9 cellular contexts compared by ENCODE assay signal in the genomic region with DNA sequence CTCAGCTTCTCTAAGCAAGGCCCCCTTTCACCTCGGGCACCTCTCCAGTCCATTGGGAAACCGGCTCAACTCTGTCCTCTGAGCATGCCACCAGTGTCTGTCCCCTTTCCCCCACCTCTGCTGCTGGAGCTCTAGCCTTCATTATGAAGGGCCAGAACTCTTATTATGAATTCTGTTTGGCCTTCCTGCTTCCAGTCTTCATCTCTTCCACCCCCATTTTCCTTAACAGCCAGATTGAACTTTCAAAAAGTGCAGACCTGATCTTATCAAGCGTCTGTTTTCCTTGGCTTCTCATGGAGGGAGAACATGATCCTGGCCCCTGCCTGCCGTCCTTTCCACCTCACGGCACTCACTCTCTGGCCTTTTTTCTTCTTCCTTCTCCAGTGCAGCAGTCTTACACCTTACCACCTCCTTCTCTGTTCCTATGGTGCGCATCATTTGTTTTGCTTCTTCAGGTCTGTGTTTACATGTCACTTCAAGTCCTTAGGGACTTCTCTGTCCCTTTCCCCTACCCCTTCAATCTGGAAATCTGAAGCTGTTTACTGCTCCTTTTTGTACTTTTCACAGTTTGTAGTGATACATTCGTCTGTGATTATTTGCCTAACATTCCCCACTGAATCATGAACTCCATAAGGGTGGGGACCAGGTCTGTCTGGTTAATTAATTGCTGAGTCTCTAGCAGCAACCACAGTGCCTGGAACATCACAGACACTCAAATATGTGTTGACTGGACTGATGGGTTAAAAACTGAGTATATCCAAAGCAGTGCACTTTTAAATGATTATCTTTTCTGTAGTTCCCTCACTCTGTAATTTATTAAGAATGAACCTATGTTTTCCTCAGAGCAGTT. TPM values are rescaled to one million over a fixed set of nuclear protein-coding genes. Genes with fewer than 3 reads are reported as not detected.
DNase-seq lines count a peak whose midpoint lies in the region; ATAC-seq and TF ChIP-seq lines count a peak whose summit lies in the region.
"Had no signal": no experiment of that assay in that cellular context is flagged by ENCODE, and none has a peak within 500 bp of the region (broad histone marks: within the 10 kb centered on the region; RNA-seq: fewer than 3 reads in every experiment).

No MANE protein-coding gene starts in this region.

- no peaks in the 10 kb centered on the region for H3K27me3 ChIP-seq in KMS-11 (ENCODE audit: insufficient read depth, low read depth)
- no peaks in the 10 kb centered on the region for H3K27me3 ChIP-seq in endodermal cell (ENCODE audit: control insufficient read depth, insufficient read depth, low read length, poor library complexity, severe bottlenecking)
- H3K27me3 ChIP-seq in mucosa of stomach (ENCODE audit: control insufficient read depth, insufficient read depth, low read length), result no peaks in the 10 kb centered on the region
- H3K27me3 ChIP-seq in H7 (ENCODE audit: control insufficient read depth, insufficient read depth, low read length), result no peaks in the 10 kb centered on the region
- no peaks in the 10 kb centered on the region for H3K27me3 ChIP-seq in vagina

- H3K4me1 Mint-ChIP-seq in endodermal cell, result peaks cover 45% of the 10 kb centered on the region

- TF ChIP-seq CTCF in KMS-11 (conservative IDR thresholded peaks at IDR 0.05; ENCODE audit: low read depth, low read length) (no peak), endodermal cell (conservative IDR thresholded peaks at IDR 0.05) (no peak), vagina (IDR thresholded peaks at IDR 0.05) (no peak)

- intact Hi-C loops in vagina (cut with DNase I), result no loop called here

- peak overlapping the region; percentile 74 for H3K4me2 ChIP-seq in KMS-11

- H3K4me3 ChIP-seq in KMS-11 (IDR thresholded peaks at IDR 0.05; ENCODE audit: insufficient read depth, low read depth, low read length) (no peak overlapping the region), endodermal cell (ENCODE audit: low read length) (no peak overlapping the region), mucosa of stomach (ENCODE audit: low read length) (no peak overlapping the region), H7 (ENCODE audit: insufficient read depth, low read depth, low read length) (no peak overlapping the region), vagina (no peak overlapping the region)

- no peak for TF ChIP-seq POLR2A in vagina (IDR thresholded peaks at IDR 0.05)

- H3K9ac ChIP-seq in KMS-11 (no peak overlapping the region; the same call in 1 of the 2 replicates), endodermal cell (ENCODE audit: extremely low read depth, low read length, poor library complexity, severe bottlenecking) (no peak overlapping the region), mucosa of stomach (ENCODE audit: low read length) (peak overlapping the region; percentile 38)

- no peaks in the 10 kb centered on the region for H3K9me3 Mint-ChIP-seq in endodermal cell

- no peak overlapping the region for H2AFZ ChIP-seq in KMS-11 (ENCODE audit: low read depth)

- H3K27me3 Mint-ChIP-seq in endodermal cell (ENCODE audit: insufficient read depth), result peaks cover 2% of the 10 kb centered on the region

- no peaks in the 10 kb centered on the region for H3K36me3 Mint-ChIP-seq in endodermal cell (ENCODE audit: low read depth)

- H3K4me3 Mint-ChIP-seq in endodermal cell, result no peak overlapping the region

- no peaks in the 10 kb centered on the region for H3K36me3 ChIP-seq in KMS-11 (ENCODE audit: insufficient read depth)
- no peaks in the 10 kb centered on the region for H3K36me3 ChIP-seq in endodermal cell (ENCODE audit: control insufficient read depth, insufficient read depth, low read length)
- no peaks in the 10 kb centered on the region for H3K36me3 ChIP-seq in mucosa of stomach (ENCODE audit: control insufficient read depth, insufficient read depth, low read length)
- H3K36me3 ChIP-seq in H7 (replicated peaks; ENCODE audit: control insufficient read depth, insufficient read depth, low read length), result no peaks in the 10 kb centered on the region
- H3K36me3 ChIP-seq in vagina, result no peaks in the 10 kb centered on the region

- H3K4me1 ChIP-seq in KMS-11 (ENCODE audit: low read depth, poor library complexity, severe bottlenecking) (peaks cover 80% of the 10 kb centered on the region), endodermal cell (ENCODE audit: control insufficient read depth, insufficient read depth, low read length) (peaks cover 20% of the 10 kb centered on the region), mucosa of stomach (ENCODE audit: control insufficient read depth, insufficient read depth, low read length) (peaks cover 84% of the 10 kb centered on the region), vagina (peaks cover 60% of the 10 kb centered on the region)

- no peak for ATAC-seq in GM18858 (IDR thresholded peaks at IDR 0.05; ENCODE audit: unreplicated experiment)

- DNase-seq in AG08395 (ENCODE audit: low spot score), result peak; percentile 51
- no peak for DNase-seq in endodermal cell
- no peak for DNase-seq in H7
- no peak for DNase-seq in vagina (ENCODE audit: extremely low spot score in 2 of 2)
- DNase-seq in RPMI8226, result no peak
- DNase-seq: activated naive CD4-positive, alpha-beta T cell treated with anti-CD3 and anti-CD28 coated beads, Interleukin-2, amount 50 U/mL, for 16 hours had no signal

- H3K27ac ChIP-seq in KMS-11, result peak overlapping the region; percentile 68
- no peak overlapping the region for H3K27ac ChIP-seq in endodermal cell (ENCODE audit: low read depth, low read length)
- H3K27ac ChIP-seq in vagina, result no peak overlapping the region

- H3K9me3 ChIP-seq in endodermal cell (ENCODE audit: control insufficient read depth, low read length) (no peaks in the 10 kb centered on the region), mucosa of stomach (ENCODE audit: control insufficient read depth, low read length) (no peaks in the 10 kb centered on the region), vagina (no peaks in the 10 kb centered on the region)

- no peaks in the 10 kb centered on the region for H4K20me1 ChIP-seq in KMS-11 (ENCODE audit: insufficient read depth)

- H3K79me2 ChIP-seq in KMS-11 (ENCODE audit: insufficient read depth, low read depth), result peaks cover 19% of the 10 kb centered on the region; the same call in 1 of the 2 replicates

- WGBS in endodermal cell (ENCODE audit: insufficient coverage in 1 of 2, insufficient read length in 1 of 2), 2 experiments, result 81 to 84% methylated on average over 5 to 7 of the region's 7 CpGs

- peak overlapping the region; percentile 23 for H3K27ac Mint-ChIP-seq in endodermal cell

RNA-seq across cellular contexts. Expression of a gene that starts 55.8 kb away (rescaled TPM):
- total RNA-seq in endodermal cell (10 to 100 TPM in 1 of 2 donors, 1 to 10 TPM in 1; 8.6 to 11.5 TPM), vagina (25.3 TPM)
- polyA plus RNA-seq in endodermal cell (2013, experiment 1 of 2), result 16.5 TPM
- 17.4 TPM for polyA plus RNA-seq in endodermal cell (2013, experiment 2 of 2)
- total RNA-seq in H7 (2014; rRNA removed; shearing (Covaris generic)), result 5.9 and 9.2 TPM in 2 replicates
